Comparison of ENCODE assay signal across 8 cellular contexts in the genomic region with DNA sequence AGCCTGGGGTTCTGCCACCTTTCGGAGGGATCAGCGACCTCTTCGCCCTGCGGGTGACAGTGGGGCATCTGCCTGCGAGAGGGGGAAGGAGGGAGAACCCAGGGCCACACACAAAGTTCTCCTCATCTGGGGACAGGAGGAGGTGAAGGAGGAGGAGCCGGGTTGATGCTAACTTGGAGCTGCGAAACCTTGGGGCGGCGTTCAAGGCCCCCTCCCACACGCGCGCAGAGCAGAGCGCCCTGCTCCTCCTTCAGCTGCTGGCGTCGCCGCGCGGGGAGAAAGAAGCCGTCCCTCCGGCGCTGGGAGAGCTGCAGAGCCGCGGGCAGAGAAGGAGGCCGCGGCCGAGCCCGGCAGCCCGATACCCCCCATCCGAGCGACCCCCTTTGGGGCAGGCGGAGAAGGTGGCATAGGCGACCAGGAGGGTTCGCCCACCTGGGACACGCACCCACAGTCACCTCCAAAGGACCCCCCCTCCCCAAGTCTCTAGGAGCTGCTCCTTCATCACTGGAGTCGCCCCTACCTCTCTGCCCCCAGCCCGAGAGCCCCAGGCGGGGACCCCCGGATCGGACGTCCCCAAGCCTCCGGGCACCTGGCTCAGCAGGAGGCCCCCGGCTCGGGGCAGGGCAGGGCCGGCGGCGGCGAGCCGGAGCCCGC. TPM values are rescaled to one million over a fixed set of nuclear protein-coding genes. Genes with fewer than 3 reads are reported as not detected.
DNase-seq lines count a peak whose midpoint lies in the region; ATAC-seq, FAIRE-seq and TF ChIP-seq lines count a peak whose summit lies in the region.

A gene with protein sequence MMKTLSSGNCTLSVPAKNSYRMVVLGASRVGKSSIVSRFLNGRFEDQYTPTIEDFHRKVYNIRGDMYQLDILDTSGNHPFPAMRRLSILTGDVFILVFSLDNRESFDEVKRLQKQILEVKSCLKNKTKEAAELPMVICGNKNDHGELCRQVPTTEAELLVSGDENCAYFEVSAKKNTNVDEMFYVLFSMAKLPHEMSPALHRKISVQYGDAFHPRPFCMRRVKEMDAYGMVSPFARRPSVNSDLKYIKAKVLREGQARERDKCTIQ (plus strand): TSS at position 232 of the 654 bp plus-strand sequence. CDS start 5,979 bp downstream, outside the sequence.

- no peaks in the 10 kb centered on the region for H3K79me2 ChIP-seq in keratinocyte (ENCODE audit: control insufficient read depth, insufficient read depth, low read length)

- no peak within 1 kb of the TSS for H3K27ac ChIP-seq in AG04450 (ENCODE audit: low read depth, low read length)
- no peak within 1 kb of the TSS for H3K27ac ChIP-seq in keratinocyte (ENCODE audit: control insufficient read depth, insufficient read depth, low read length)

- no peak for FAIRE-seq in keratinocyte (lab: Jason Lieb, UNC)

- H2AFZ ChIP-seq in keratinocyte (ENCODE audit: control insufficient read depth, low read length): peak within 1 kb of the TSS; percentile 62

- H3K9me3 ChIP-seq in AG04450 (ENCODE audit: control insufficient read depth, insufficient read depth, low read length): no peaks in the 10 kb centered on the region; the same call in 1 of the 2 replicates
- H3K9me3 ChIP-seq in keratinocyte (ENCODE audit: control insufficient read depth, low read depth, low read length): no peaks in the 10 kb centered on the region

- ATAC-seq in GM19372 (IDR thresholded peaks at IDR 0.05; ENCODE audit: low read depth, unreplicated experiment) (peak; percentile 31), GM19324 (IDR thresholded peaks at IDR 0.05; ENCODE audit: low FRiP score, unreplicated experiment) (no peak), HG03354 (IDR thresholded peaks at IDR 0.05; ENCODE audit: poor library complexity, severe bottlenecking, unreplicated experiment) (no peak)

- CTCF ChIA-PET in AG04450 (lab: Charles Lee): no interaction called here

- TF ChIP-seq CTCF in AG04450 (IDR thresholded peaks at IDR 0.05; ENCODE audit: low read depth, low read length): no peak
- TF ChIP-seq CTCF in keratinocyte (optimal IDR thresholded peaks at IDR 0.05 in 1 of 3, IDR thresholded peaks at IDR 0.05 in 1 of 3, conservative IDR thresholded peaks at IDR 0.05 in 1 of 3; ENCODE audit: extremely low read depth in 1 of 3, insufficient read depth in 2 of 3, low read length in 3 of 3): no peak

- H3K27me3 ChIP-seq in AG04450 (ENCODE audit: control insufficient read depth, insufficient read depth, low read length): peaks cover 39% of the 10 kb centered on the region
- H3K27me3 ChIP-seq in keratinocyte (ENCODE audit: control insufficient read depth, extremely low read depth, insufficient read depth, low read length): peaks cover 37% of the 10 kb centered on the region

- peak within 1 kb of the TSS; percentile 82 for H3K4me2 ChIP-seq in keratinocyte (ENCODE audit: control insufficient read depth, extremely low read depth, insufficient read depth, low read depth, low read length)

- H3K4me1 ChIP-seq in keratinocyte (ENCODE audit: control insufficient read depth, extremely low read depth, insufficient read depth, low read length): peaks cover 7% of the 10 kb centered on the region

- H4K20me1 ChIP-seq in keratinocyte (ENCODE audit: control insufficient read depth, extremely low read depth, insufficient read depth, low read length): peaks cover 6% of the 10 kb centered on the region

- no peaks in the 10 kb centered on the region for H3K9me1 ChIP-seq in keratinocyte (ENCODE audit: control insufficient read depth, extremely low read depth, insufficient read depth, low read length)

- peak within 1 kb of the TSS; percentile 56 for H3K9ac ChIP-seq in keratinocyte (ENCODE audit: control insufficient read depth, extremely low read depth, insufficient read depth, low read length)

- H3K36me3 ChIP-seq in keratinocyte (ENCODE audit: control insufficient read depth in 2 of 2, extremely low read depth in 1 of 2, insufficient read depth in 2 of 2, low read length in 2 of 2): no peaks in the 10 kb centered on the region

- POLR2A ChIA-PET in AG04450 (lab: Yijun Ruan, JAX): no interaction called here

- H3K4me3 ChIP-seq in AG04450 (ENCODE audit: low read depth, low read length) (peak within 1 kb of the TSS; percentile 70), keratinocyte (ENCODE audit: control insufficient read depth in 2 of 3, extremely low read depth in 1 of 3, insufficient read depth in 2 of 3, low read depth in 1 of 3, low read length in 3 of 3) (peak within 1 kb of the TSS; percentile 36 to 73 (median 65))

- dilution Hi-C loops in keratinocyte (cut with MboI; ENCODE audit: extremely low pct_ligation_motif_present, low sequenced_read_pairs): no loop called here

- DNase-seq in AG04450 (ENCODE audit: low read depth, low spot score) (no peak), RPMI8226 (peak; percentile 71), astrocyte of the hippocampus (ENCODE audit: low read depth, low spot score) (peak; percentile 45), keratinocyte (ENCODE audit: low read depth, low spot score) (no peak)
- DNase-seq in stimulated activated CD4-positive, alpha-beta T cell treated with anti-CD3 and anti-CD28 coated beads, Interleukin-15, amount 100 ng/mL, for 24 hours: peak; percentile 64

RNA-seq across cellular contexts. Expression of the gene that starts here (rescaled TPM):
- polyA plus RNA-seq in AG04450 (2011; rRNA removed) (0.14 and 0.41 TPM in 2 replicates), keratinocyte (0.01 to 0.03 TPM in 2 of 3 replicates, not detected in the other)
- polyA minus RNA-seq in AG04450 (2011; rRNA and poly(A)+ RNA removed): 0.56 and 0.97 TPM in 2 replicates
- polyA plus RNA-seq in keratinocyte (2011; ENCODE audit: low read depth): not detected
- polyA plus RNA-seq in keratinocyte (2011; cell fraction: cytosol; rRNA removed): not detected in 2 replicates
- polyA plus RNA-seq in keratinocyte (2011; cell fraction: nucleus; rRNA removed): 0.05 TPM in 1 of 2 replicates, not detected in the other
- 0.21 TPM in 1 of 2 replicates, not detected in the other for polyA plus RNA-seq in keratinocyte (2012; ENCODE audit: low replicate concordance)
- polyA minus RNA-seq in keratinocyte: 0.13 TPM in 1 of 3 replicates, not detected in the others
- polyA minus RNA-seq in keratinocyte (2011; cell fraction: cytosol; rRNA and poly(A)+ RNA removed): not detected
- not detected in 2 replicates for polyA minus RNA-seq in keratinocyte (2011; cell fraction: nucleus; rRNA and poly(A)+ RNA removed)

Comparison
In these comparisons a context has a peak if more than half of its experiments do, and no peak if none do; other contexts are left out.
1. DNase-seq: peak in RPMI8226 (single experiment), astrocyte of the hippocampus (single experiment) and stimulated activated CD4-positive, alpha-beta T cell treated with anti-CD3 and anti-CD28 coated beads, Interleukin-15, amount 100 ng/mL, for 24 hours (single experiment); none in AG04450 (single experiment) and keratinocyte (single experiment).